Comparison of ENCODE assay signal across 22 cellular contexts in genomic region chr12:117044790-117045174, GRCh38. TPM values are rescaled to one million over a fixed set of nuclear protein-coding genes. Genes with fewer than 3 reads are reported as not detected.
DNase-seq lines count a peak whose midpoint lies in the region; ATAC-seq, FAIRE-seq and TF ChIP-seq lines count a peak whose summit lies in the region.
"Had no signal": no experiment of that assay in that cellular context is flagged by ENCODE, and none has a peak within 500 bp of the region (broad histone marks: within the 10 kb centered on the region; RNA-seq: fewer than 3 reads in every experiment).

No MANE protein-coding gene starts in this region.

- H4K20me1 ChIP-seq in IMR-90 (ENCODE audit: insufficient read depth, low read length) (no peaks in the 10 kb centered on the region), K562 (replicated peaks; ENCODE audit: control insufficient read depth, insufficient read depth, low read length) (no peaks in the 10 kb centered on the region)

- no peaks in the 10 kb centered on the region for H3K79me2 ChIP-seq in K562 (ENCODE audit: control insufficient read depth, insufficient read depth, low read length)

- peak; percentile 35 for FAIRE-seq in K562 (lab: Jason Lieb, UNC)
- FAIRE-seq: H54, islet of Langerhans had no signal

- CTCF ChIA-PET in IMR-90 (lab: Yijun Ruan, JAX): no interaction called here
- CTCF ChIA-PET in K562 (lab: Yijun Ruan, JAX; ENCODE audit: low intra/inter-chr PET ratio): no interaction called here

- in situ Hi-C loops in IMR-90 (cut with MboI; ENCODE audit: low sequenced_read_pairs): loop anchor here (25.0 kb wide), 1 partner anchor 793 kb away; no protein-coding TSS in a partner anchor
- in situ Hi-C loops in K562 (cut with MboI): no loop called here

- H3K27me3 ChIP-seq in IMR-90 (ENCODE audit: control insufficient read depth, insufficient read depth, low read length): no peaks in the 10 kb centered on the region
- H3K27me3 ChIP-seq in K562 (ENCODE audit: control insufficient read depth in 2 of 2, insufficient read depth in 2 of 2, low read length in 2 of 2): no peaks in the 10 kb centered on the region
- no peaks in the 10 kb centered on the region for H3K27me3 ChIP-seq in neutrophil
- H3K27me3 ChIP-seq: adrenal gland, breast epithelium had no signal

- H3K36me3 ChIP-seq in IMR-90 (ENCODE audit: control insufficient read depth, insufficient read depth, low read length): no peaks in the 10 kb centered on the region
- peaks cover 12% of the 10 kb centered on the region; the same call in 2 of the 3 replicates for H3K36me3 ChIP-seq in K562 (ENCODE audit: control insufficient read depth, insufficient read depth, low read length)
- H3K36me3 ChIP-seq in neutrophil: peaks cover 28% of the 10 kb centered on the region
- H3K36me3 ChIP-seq: adrenal gland, breast epithelium, tibial nerve had no signal

- no peak overlapping the region for H3K14ac ChIP-seq in IMR-90 (replicated peaks; ENCODE audit: low read depth, low read length)

- dilution Hi-C loops in IMR-90 (cut with HindIII; ENCODE audit: low sequenced_read_pairs, unreplicated experiment): no loop called here

- WGBS in IMR-90 (ENCODE audit: extremely low coverage in 2 of 2, insufficient read length in 1 of 2), 2 experiments: 50% methylated on average over 7 of the region's 13 CpGs; no CpG with 5 or more reads in 1 of the 2 experiments
- 47% methylated on average over 13 of the region's 13 CpGs for WGBS in K562 (ENCODE audit: insufficient coverage, low coverage, missing lambda C conversion rate)

- DNase-seq in CMK (ENCODE audit: low read depth) (peak; percentile 44), IMR-90 (no peak), K562 (ENCODE audit: extremely low read depth in 1 of 4, low spot score in 3 of 4) (peak in 1 of 4 experiments; percentile 38), superior temporal gyrus (ENCODE audit: extremely low spot score) (no peak)
- DNase-seq: activated CD4-positive, alpha-beta T cell treated with anti-CD3 and anti-CD28 coated beads, Interleukin-2, amount 50 U/mL, for 48 hours; activated gamma-delta T cell; activated T-cell treated with anti-CD3 and anti-CD28 coated beads for 4 hours; adrenal gland; mammary epithelial cell; NCI-H1048; T-cell had no signal

- no peak overlapping the region for H4K91ac ChIP-seq in IMR-90 (ENCODE audit: insufficient read depth, low read depth, low read length)

- BruUV-seq in IMR-90 (replicated peaks; lab: Mats Ljungman, UMichigan) (no TSS peak), K562 (replicated peaks; lab: Mats Ljungman, UMichigan) (no TSS peak)

- no peak overlapping the region for H3K9ac ChIP-seq in IMR-90 (ENCODE audit: low read depth, low read length)
- peak overlapping the region in 1 of 2 experiments; percentile 82; a peak in 3 of 4 replicates for H3K9ac ChIP-seq in K562 (ENCODE audit: insufficient read depth in 1 of 2, low read depth in 2 of 2, low read length in 2 of 2)
- H3K9ac ChIP-seq: KMS-11 had no signal

- no peak overlapping the region for H4K8ac ChIP-seq in IMR-90 (ENCODE audit: low read depth in 2 of 2, low read length in 2 of 2)

- H2AK9ac ChIP-seq in IMR-90 (replicated peaks; ENCODE audit: low read depth, low read length, poor library complexity): no peak overlapping the region

- H2BK20ac ChIP-seq in IMR-90 (ENCODE audit: low read depth, low read length): no peak overlapping the region

- H2AFZ ChIP-seq in IMR-90 (replicated peaks; ENCODE audit: low read length, poor library complexity) (peak overlapping the region; percentile 29), K562 (ENCODE audit: low read depth, low read length) (no peak overlapping the region)

- H3K4ac ChIP-seq in IMR-90 (ENCODE audit: low read depth, low read length): no peak overlapping the region

- no peak overlapping the region for H4K5ac ChIP-seq in IMR-90 (ENCODE audit: low read depth, low read length)

- no peak for TF ChIP-seq POLR2A in IMR-90 (IDR thresholded peaks at IDR 0.05; ENCODE audit: low read depth, low read length)
- no peak for TF ChIP-seq POLR2A in K562 (conservative IDR thresholded peaks at IDR 0.05)

- POLR2A ChIA-PET in IMR-90 (lab: Charles Lee; ENCODE audit: unreplicated experiment) (no interaction called here), K562 (lab: Yijun Ruan, JAX) (no interaction called here)

- ATAC-seq in IMR-90 (ENCODE audit: low read depth) (no peak), K562 (no peak), HG03354 (IDR thresholded peaks at IDR 0.05; ENCODE audit: poor library complexity, severe bottlenecking, unreplicated experiment) (no peak), HG03378 (IDR thresholded peaks at IDR 0.05; ENCODE audit: unreplicated experiment) (no peak)
- ATAC-seq: stimulated activated effector memory CD8-positive, alpha-beta T cell treated with anti-CD3 and anti-CD28 coated beads, Interleukin-12 subunit alpha, Interleukin-12 subunit beta, amount 100 ng/mL, for 72 hours; T-cell had no signal

- H2BK120ac ChIP-seq in IMR-90 (ENCODE audit: low read depth, low read length): no peak overlapping the region

- no peak for TF ChIP-seq EP300 in K562 (IDR thresholded peaks at IDR 0.05; ENCODE audit: low read length)

- no peaks in the 10 kb centered on the region for H3K79me1 ChIP-seq in IMR-90 (ENCODE audit: low read depth in 1 of 2, low read length in 2 of 2)

- H3K4me3 ChIP-seq in IMR-90 (ENCODE audit: insufficient read depth, low read depth, low read length) (no peak overlapping the region), K562 (no peak overlapping the region), neutrophil (ENCODE audit: low read depth in 1 of 2, low read length in 1 of 2) (peak overlapping the region; percentile 12 to 40)
- H3K4me3 ChIP-seq: adrenal gland had no signal

- no peak overlapping the region for H2AK5ac ChIP-seq in IMR-90 (ENCODE audit: low read depth, low read length)

- no peak overlapping the region for H3K23ac ChIP-seq in IMR-90 (ENCODE audit: low read depth, low read length)

- no peak overlapping the region for H2BK5ac ChIP-seq in IMR-90 (ENCODE audit: low read depth, low read length, poor library complexity, severe bottlenecking)

- H2BK15ac ChIP-seq in IMR-90 (ENCODE audit: low read depth, low read length): no peak overlapping the region

- H3K4me2 ChIP-seq in IMR-90 (ENCODE audit: low read depth, low read length) (no peak overlapping the region), K562 (ENCODE audit: insufficient read depth, low read length) (peak overlapping the region; percentile 6)
- H3K4me2 ChIP-seq: KMS-11 had no signal

- TF ChIP-seq RAD21 in IMR-90 (IDR thresholded peaks at IDR 0.05; ENCODE audit: low read length): no peak
- TF ChIP-seq RAD21 in K562 (CRISPR knock-in tag; conservative IDR thresholded peaks at IDR 0.05 in 1 of 2, IDR thresholded peaks at IDR 0.05 in 1 of 2): no peak

- no peak overlapping the region for H3K27ac ChIP-seq in IMR-90 (ENCODE audit: insufficient read depth, low read length)
- H3K27ac ChIP-seq in K562 (ENCODE audit: extremely low read depth, low read depth, low read length): 0 out of 3 replicates have a peak overlapping the region, but pooled peaks have one; percentile 13
- H3K27ac ChIP-seq in neutrophil: peak overlapping the region; percentile 35
- H3K27ac ChIP-seq: KMS-11, tibial nerve, VCaP had no signal

- H3K56ac ChIP-seq in IMR-90 (ENCODE audit: extremely low read depth, insufficient read depth, low read length): no peak overlapping the region

- TF ChIP-seq CTCF in IMR-90 (conservative IDR thresholded peaks at IDR 0.05; ENCODE audit: low read depth, low read length): no peak
- TF ChIP-seq CTCF in K562 (IDR thresholded peaks at IDR 0.05 in 2 of 3, conservative IDR thresholded peaks at IDR 0.05 in 1 of 3; ENCODE audit: insufficient read depth in 2 of 3, low read depth in 1 of 3, low read length in 3 of 3): no peak
- no peak for TF ChIP-seq CTCF in neutrophil (IDR thresholded peaks at IDR 0.05)

- intact Hi-C loops in IMR-90 (cut with micrococcal nuclease): no loop called here
- intact Hi-C loops in K562 (cut with micrococcal nuclease): no loop called here

- H3K4me1 ChIP-seq in IMR-90 (ENCODE audit: control insufficient read depth, insufficient read depth, low read length) (peaks cover 11% of the 10 kb centered on the region), K562 (replicated peaks in 1 of 2; ENCODE audit: control insufficient read depth in 2 of 2, insufficient read depth in 2 of 2, low read length in 2 of 2) (peaks cover 56 to 79% of the 10 kb centered on the region in 2 experiments), neutrophil (ENCODE audit: control insufficient read depth in 1 of 2, insufficient read depth in 1 of 2, low read depth in 1 of 2, low read length in 1 of 2) (peaks cover 37 to 39% of the 10 kb centered on the region in 2 experiments)
- H3K4me1 ChIP-seq: breast epithelium had no signal

- H3K9me1 ChIP-seq in IMR-90 (ENCODE audit: insufficient read depth, low read length) (peaks cover 16% of the 10 kb centered on the region), K562 (ENCODE audit: control insufficient read depth, insufficient read depth, low read length) (no peaks in the 10 kb centered on the region)

- H3K18ac ChIP-seq in IMR-90 (ENCODE audit: low read depth, low read length): no peak overlapping the region

- H3K9me3 ChIP-seq in IMR-90 (ENCODE audit: control insufficient read depth, insufficient read depth, low read length) (no peaks in the 10 kb centered on the region), K562 (replicated peaks; ENCODE audit: control insufficient read depth, insufficient read depth, low read depth, low read length) (no peaks in the 10 kb centered on the region), neutrophil (no peaks in the 10 kb centered on the region)
- H3K9me3 ChIP-seq: adrenal gland, breast epithelium, tibial nerve had no signal

RNA-seq across cellular contexts. Expression of gene TESC, which starts 54.4 kb away (rescaled TPM):
- 0.18 TPM in 1 of 2 replicates, not detected in the other for total RNA-seq in IMR-90 (2012; rRNA removed)
- polyA plus RNA-seq in IMR-90 (2012; rRNA removed): 0.22 TPM in 1 of 2 replicates, not detected in the other
- 0.09 TPM in 1 of 2 replicates, not detected in the other for polyA plus RNA-seq in IMR-90 (2012; cell fraction: cytosol; rRNA removed)
- not detected in 2 replicates for polyA plus RNA-seq in IMR-90 (2012; cell fraction: nucleus; rRNA removed; ENCODE audit: low replicate concordance)
- total RNA-seq in K562 (2011; cell fraction: chromatin; rRNA removed; ENCODE audit: low replicate concordance): 16.2 and 42.2 TPM in 2 replicates
- 30.9 and 35.9 TPM in 2 replicates for total RNA-seq in K562 (2011; cell fraction: nucleolus; rRNA removed)
- 12.6 and 19.2 TPM in 2 replicates for total RNA-seq in K562 (2011; cell fraction: nucleoplasm; rRNA removed)
- 25.2 and 30.4 TPM in 2 replicates for total RNA-seq in K562 (2014; rRNA removed)
- total RNA-seq in K562 (2014; rRNA removed; fragmentation: Illumina TruSeq; extraction: Trizol): 11.5 and 13.4 TPM in 2 replicates
- total RNA-seq in K562 (2015; rRNA removed; fragmentation: Illumina TruSeq; extraction: Trizol): 11.6 and 12.6 TPM in 2 replicates
- 28.9 and 31.6 TPM in 2 replicates for total RNA-seq in K562 (2021)
- polyA plus RNA-seq in K562 (2011; rRNA removed): 21.7 and 25.3 TPM in 2 replicates
- 27.4 and 44.2 TPM in 2 replicates for polyA plus RNA-seq in K562 (2011; cell fraction: cytosol; rRNA removed)
- polyA plus RNA-seq in K562 (2011; cell fraction: nucleus; rRNA removed): 24.7 and 34.1 TPM in 2 replicates
- 14.6 and 21.7 TPM in 2 replicates for polyA plus RNA-seq in K562 (2012)
- 17.8 and 20.7 TPM in 2 replicates for polyA plus RNA-seq in K562 (2014; fragmentation: Illumina TruSeq; extraction: Trizol)
- polyA plus RNA-seq in K562 (2014; fragmentation: Nextera tagmentation; extraction: Ambion mirVana): 1 to 10 TPM in 1 of 2 experiments, under 1 TPM in 1; 0.96 to 2.0 TPM
- 31.8 and 32.9 TPM in 2 replicates for polyA plus RNA-seq in K562 (2014; rRNA removed)
- polyA minus RNA-seq in K562 (2011; rRNA and poly(A)+ RNA removed): 9.3 and 10.6 TPM in 2 replicates
- 7.7 and 8.3 TPM in 2 replicates for polyA minus RNA-seq in K562 (2011; cell fraction: cytosol; rRNA and poly(A)+ RNA removed)
- 18.8 and 20.2 TPM in 2 replicates for polyA minus RNA-seq in K562 (2011; cell fraction: nucleus; rRNA and poly(A)+ RNA removed)
- total RNA-seq: osteocyte had no signal
- polyA plus RNA-seq: mammary epithelial cell had no signal

Comparison
In these comparisons a context has a peak if more than half of its experiments do, and no peak if none do; other contexts are left out.
1. H3K4me3 ChIP-seq: peak in neutrophil (2 of 2); none in IMR-90 (single experiment) and K562 (single experiment).
2. RNA of gene TESC, which starts 54.4 kb away (total RNA-seq): 11.5 to 42.2 TPM in K562; 0.18 TPM in IMR-90; every median in the first group is over 10 times any median in the second.